ENCODE assay signal across 14 cellular contexts in the genomic region with DNA sequence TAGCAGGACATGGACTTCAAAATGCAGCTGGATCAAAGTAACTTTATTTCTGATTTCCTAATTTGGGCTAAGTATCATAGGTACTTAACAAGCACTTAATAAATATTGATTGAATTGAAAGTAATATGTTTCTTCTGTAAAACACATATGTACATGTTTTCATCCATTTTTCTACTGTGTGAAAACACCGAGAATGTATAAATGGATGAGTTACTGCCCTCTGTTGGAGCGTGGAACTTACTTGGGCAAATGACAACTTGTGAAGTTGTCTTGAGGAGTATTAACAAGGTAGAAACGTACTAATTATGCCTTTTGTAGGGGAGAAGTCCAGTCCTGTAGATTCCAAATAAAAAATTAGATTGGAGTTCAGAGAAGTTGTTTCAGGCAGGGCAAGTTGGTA.
DNase-seq lines count a peak whose midpoint lies in the region; ATAC-seq, FAIRE-seq and TF ChIP-seq lines count a peak whose summit lies in the region.
"Had no signal": no experiment of that assay in that cellular context is flagged by ENCODE, and none has a peak within 500 bp of the region (broad histone marks: within the 10 kb centered on the region; RNA-seq: fewer than 3 reads in every experiment).

No MANE protein-coding gene starts in this region.

- BruUV-seq in endothelial cell of umbilical vein (replicated peaks; lab: Mats Ljungman, UMichigan): no TSS peak

- no peaks in the 10 kb centered on the region for H3K9me1 ChIP-seq in endothelial cell of umbilical vein (replicated peaks; ENCODE audit: control insufficient read depth, extremely low read depth, insufficient read depth, low read length)

- no peak for TF ChIP-seq POLR2A in endothelial cell of umbilical vein (IDR thresholded peaks at IDR 0.05; ENCODE audit: low read depth, low read length)

- WGBS in pancreas, 2 donors: 32 to 38% methylated on average over 3 of the region's 3 CpGs

- peak; percentile 7 for DNase-seq in DMS 273 (lab: John Stamatoyannopoulos, UW; ENCODE audit: unreplicated experiment)
- no peak for DNase-seq in DMS 273 treated with DMSO at 0.1 percent for 48 hours (lab: John Stamatoyannopoulos, UW)
- DNase-seq in SK-MEL-5 (ENCODE audit: low read depth, low spot score): peak; percentile 37
- DNase-seq in endothelial cell of umbilical vein (ENCODE audit: low read depth, low spot score): peak; percentile 18
- DNase-seq in pancreas: no peak
- no peak for DNase-seq in nephron progenitor cell
- DNase-seq in SKM-1 (lab: John Stamatoyannopoulos, UW; ENCODE audit: unreplicated experiment): no peak
- DNase-seq: 8988T; activated naive CD4-positive, alpha-beta T cell treated with anti-CD3 and anti-CD28 coated beads for 36 hours; NCI-H510A treated with DMSO at 0.1 percent for 48 hours; right cardiac atrium had no signal

- peak in 3 of 4 donors; percentile 55 to 85 (median 74) for ATAC-seq in pancreas
- ATAC-seq in HG03571 (IDR thresholded peaks at IDR 0.05; ENCODE audit: unreplicated experiment): no peak

- H3K4me1 ChIP-seq in endothelial cell of umbilical vein (ENCODE audit: control insufficient read depth, extremely low read depth, insufficient read depth, low read length) (peaks cover 2% of the 10 kb centered on the region), pancreas (peaks cover 0 to 7% (median 0%) of the 10 kb centered on the region in 3 donors)

- H3K27me3 ChIP-seq in endothelial cell of umbilical vein (ENCODE audit: control insufficient read depth in 2 of 2, insufficient read depth in 2 of 2, low read length in 2 of 2) (no peaks in the 10 kb centered on the region), pancreas (no peaks in the 10 kb centered on the region)
- H3K27me3 ChIP-seq: suprapubic skin had no signal

- no peak overlapping the region for H3K27ac Mint-ChIP-seq in nephron progenitor cell
- H3K27ac Mint-ChIP-seq: activated naive CD4-positive, alpha-beta T cell treated with anti-CD3 and anti-CD28 coated beads for 36 hours had no signal

- H4K20me1 ChIP-seq in endothelial cell of umbilical vein (replicated peaks; ENCODE audit: control insufficient read depth, extremely low read depth, insufficient read depth, low read length): no peaks in the 10 kb centered on the region

- no peaks in the 10 kb centered on the region for H3K36me3 ChIP-seq in endothelial cell of umbilical vein (ENCODE audit: control insufficient read depth in 2 of 2, extremely low read depth in 1 of 2, insufficient read depth in 2 of 2, low read length in 2 of 2)
- no peaks in the 10 kb centered on the region for H3K36me3 ChIP-seq in pancreas
- H3K36me3 ChIP-seq: suprapubic skin had no signal

- no peak overlapping the region for H3K27ac ChIP-seq in endothelial cell of umbilical vein (ENCODE audit: insufficient read depth, low read depth, low read length)
- H3K27ac ChIP-seq in pancreas: no peak overlapping the region
- H3K27ac ChIP-seq: SK-N-MC, suprapubic skin had no signal

- no peak overlapping the region for H3K4me2 ChIP-seq in endothelial cell of umbilical vein (ENCODE audit: insufficient read depth, low read length)

- in situ Hi-C loops in SK-MEL-5 (cut with HindIII; ENCODE audit: low pct_unique_long_range_greater_than_20kb, low sequenced_read_pairs): no loop called here

- TF ChIP-seq CTCF in endothelial cell of umbilical vein (IDR thresholded peaks at IDR 0.05; ENCODE audit: extremely low read depth in 1 of 2, insufficient read depth in 1 of 2, low read depth in 1 of 2, low read length in 2 of 2): no peak
- TF ChIP-seq CTCF in pancreas (IDR thresholded peaks at IDR 0.05): no peak
- TF ChIP-seq CTCF in nephron progenitor cell (IDR thresholded peaks at IDR 0.05): no peak

- no peak overlapping the region for H2AFZ ChIP-seq in endothelial cell of umbilical vein (ENCODE audit: low read depth, low read length)

- no peaks in the 10 kb centered on the region for H3K27me3 Mint-ChIP-seq in nephron progenitor cell (ENCODE audit: low read depth, poor library complexity)

- H3K79me2 ChIP-seq in endothelial cell of umbilical vein (ENCODE audit: control insufficient read depth, insufficient read depth, low read length): no peaks in the 10 kb centered on the region

- H3K4me3 ChIP-seq in endothelial cell of umbilical vein (replicated peaks in 1 of 3; ENCODE audit: insufficient read depth in 1 of 3, low read depth in 1 of 3, low read length in 3 of 3) (no peak overlapping the region), pancreas (no peak overlapping the region)
- H3K4me3 ChIP-seq: SK-N-MC, suprapubic skin had no signal

- peaks cover 42% of the 10 kb centered on the region for H3K4me1 Mint-ChIP-seq in nephron progenitor cell

- no peaks in the 10 kb centered on the region for H3K36me3 Mint-ChIP-seq in nephron progenitor cell (ENCODE audit: low read depth)

- H3K4me3 Mint-ChIP-seq in nephron progenitor cell: no peak overlapping the region
- H3K4me3 Mint-ChIP-seq: activated naive CD4-positive, alpha-beta T cell treated with anti-CD3 and anti-CD28 coated beads for 36 hours had no signal

- no peaks in the 10 kb centered on the region for H3K9me3 Mint-ChIP-seq in nephron progenitor cell
- H3K9me3 Mint-ChIP-seq: activated naive CD4-positive, alpha-beta T cell treated with anti-CD3 and anti-CD28 coated beads for 36 hours had no signal

- no peak overlapping the region for H3K9ac ChIP-seq in endothelial cell of umbilical vein (replicated peaks; ENCODE audit: extremely low read depth, insufficient read depth, low read length)

- H3K9me3 ChIP-seq in endothelial cell of umbilical vein (replicated peaks; ENCODE audit: control insufficient read depth, insufficient read depth, low read length): no peaks in the 10 kb centered on the region
- H3K9me3 ChIP-seq in pancreas: no peaks in the 10 kb centered on the region
- H3K9me3 ChIP-seq: suprapubic skin had no signal

- no peak for FAIRE-seq in endothelial cell of umbilical vein (lab: Jason Lieb, UNC)
- no peak for FAIRE-seq in pancreas (lab: Jason Lieb, UNC)

- POLR2A ChIA-PET in endothelial cell of umbilical vein (lab: Charles Lee): no interaction called here

- dilution Hi-C loops in endothelial cell of umbilical vein (cut with MboI; ENCODE audit: extremely low pct_ligation_motif_present, low sequenced_read_pairs): no loop called here

- intact Hi-C loops in endothelial cell of umbilical vein (cut with micrococcal nuclease) (loop anchor here (1.0 kb wide), 1 partner anchor 87 kb away; a partner anchor contains a TSS), pancreas (cut with DNase I) (loop anchor here in 1 of 3 donors (10.0 kb wide), 1 partner anchor 68 kb away; no protein-coding TSS in a partner anchor)

- CTCF ChIA-PET in endothelial cell of umbilical vein (lab: Charles Lee): interaction anchor here (1.1 to 1.5 kb wide), 5 partner anchors 8 to 155 kb away, joined by 3 to 6 read pairs (median 5); no protein-coding TSS in a partner anchor

TF ChIP-seq in endothelial cell of umbilical vein, 7 proteins besides CTCF, POLR2A, EP300 and RAD21:
- no peak for TF ChIP-seq POLR2AphosphoS5 (IDR thresholded peaks at IDR 0.05; ENCODE audit: insufficient read depth, low read depth, low read length)

Comparison
In these comparisons a context has a peak if more than half of its experiments do, and no peak if none do; other contexts are left out.
1. DNase-seq: peak in DMS 273 (single experiment), SK-MEL-5 (single experiment) and endothelial cell of umbilical vein (single experiment); none in DMS 273 treated with DMSO at 0.1 percent for 48 hours (single experiment), pancreas (0 of 6), nephron progenitor cell (single experiment) and SKM-1 (single experiment).